ENCODE assay signal across 31 cellular contexts in the genomic region with DNA sequence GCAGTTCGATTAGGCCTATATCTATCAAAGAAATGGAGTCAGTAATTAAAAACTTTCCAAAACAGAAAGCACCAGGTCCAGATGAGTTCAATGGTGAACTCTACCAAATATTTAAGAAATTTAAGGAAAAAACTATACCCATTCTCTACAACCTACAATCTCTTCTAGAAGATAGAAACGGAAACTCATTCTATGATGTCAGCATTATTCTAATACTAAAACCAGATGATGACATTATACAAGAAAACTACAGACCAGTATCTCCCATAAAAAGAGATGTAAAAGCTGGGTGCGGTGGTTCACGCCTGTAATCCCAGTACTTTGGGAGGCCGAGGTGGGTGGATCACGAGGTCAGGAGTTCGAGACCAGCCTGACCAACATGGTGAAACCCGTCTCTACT. TPM values are rescaled to one million over a fixed set of nuclear protein-coding genes. Genes with fewer than 3 reads are reported as not detected.
DNase-seq lines count a peak whose midpoint lies in the region; ATAC-seq, FAIRE-seq and TF ChIP-seq lines count a peak whose summit lies in the region.
"Had no signal": no experiment of that assay in that cellular context is flagged by ENCODE, and none has a peak within 500 bp of the region (broad histone marks: within the 10 kb centered on the region; RNA-seq: fewer than 3 reads in every experiment).

No MANE protein-coding gene starts in this region.

- H3K4me2 ChIP-seq in HepG2 (ENCODE audit: low read depth, low read length) (no peak overlapping the region), A549 (no peak overlapping the region), K562 (ENCODE audit: insufficient read depth, low read length) (no peak overlapping the region)
- H3K4me2 ChIP-seq: BLaER1; BLaER1 treated with 17β-estradiol and CSF1 and Interleukin-3, amounts not matched to agents 10 nM and 100 nM had no signal

- H2AFZ ChIP-seq in HepG2 (ENCODE audit: low read length) (no peak overlapping the region), K562 (ENCODE audit: low read depth, low read length) (no peak overlapping the region)

- CTCF ChIA-PET in HepG2 (lab: Yijun Ruan, JAX; ENCODE audit: low intra/inter-chr PET ratio, low total read pairs): no interaction called here
- CTCF ChIA-PET in A549 (lab: Yijun Ruan, JAX): no interaction called here
- CTCF ChIA-PET in K562 (lab: Yijun Ruan, JAX; ENCODE audit: low intra/inter-chr PET ratio): interaction anchor here (0.6 kb wide), 1 partner anchor 890 kb away, joined by 3 read pairs; no protein-coding TSS in a partner anchor

- H3K9me1 ChIP-seq in K562 (ENCODE audit: control insufficient read depth, insufficient read depth, low read length): no peaks in the 10 kb centered on the region

- intact Hi-C loops in HepG2 (cut with micrococcal nuclease; ENCODE audit: unreplicated experiment): no loop called here
- intact Hi-C loops in right lobe of liver (cut with DNase I): no loop called here
- intact Hi-C loops in K562 (cut with micrococcal nuclease): no loop called here
- intact Hi-C loops in psoas muscle (cut with DNase I): no loop called here

- H3K9me3 ChIP-seq in HepG2 (ENCODE audit: low read length) (no peaks in the 10 kb centered on the region), right lobe of liver (no peaks in the 10 kb centered on the region), A549 (0 out of 3 replicates have a peak, but pooled peaks cover 4% of the 10 kb centered on the region), K562 (replicated peaks; ENCODE audit: control insufficient read depth, insufficient read depth, low read depth, low read length) (no peaks in the 10 kb centered on the region), psoas muscle (no peaks in the 10 kb centered on the region)
- H3K9me3 ChIP-seq: BE2C, Caco-2 had no signal

- H3K9ac ChIP-seq in HepG2 (ENCODE audit: insufficient read depth, low read depth, low read length) (no peak overlapping the region), K562 (ENCODE audit: insufficient read depth in 1 of 2, low read depth in 2 of 2, low read length in 2 of 2) (no peak overlapping the region)
- H3K9ac ChIP-seq: BLaER1; BLaER1 treated with 17β-estradiol and CSF1 and Interleukin-3, amounts not matched to agents 10 nM and 100 nM had no signal

- ATAC-seq in HepG2: no peak
- no peak for ATAC-seq in right lobe of liver
- no peak for ATAC-seq in A549
- ATAC-seq in K562: no peak
- ATAC-seq in psoas muscle: no peak
- ATAC-seq: CD8-positive, alpha-beta T cell had no signal

- TF ChIP-seq EP300 in HepG2 (IDR thresholded peaks at IDR 0.05; ENCODE audit: low read depth in 2 of 2, low read length in 2 of 2): no peak
- no peak for TF ChIP-seq EP300 in HepG2 (CRISPR knock-in tag; IDR thresholded peaks at IDR 0.05; ENCODE audit: borderline replicate concordance)
- no peak for TF ChIP-seq EP300 in A549 (IDR thresholded peaks at IDR 0.05)
- TF ChIP-seq EP300 in K562 (IDR thresholded peaks at IDR 0.05; ENCODE audit: low read length): no peak

- H3K27ac ChIP-seq in HepG2 (ENCODE audit: extremely low read length, insufficient read depth, low read length): no peak overlapping the region
- H3K27ac ChIP-seq in right lobe of liver: no peak overlapping the region
- H3K27ac ChIP-seq in A549: no peak overlapping the region
- H3K27ac ChIP-seq in K562 (ENCODE audit: extremely low read depth, low read depth, low read length): no peak overlapping the region
- H3K27ac ChIP-seq in psoas muscle: no peak overlapping the region
- H3K27ac ChIP-seq: 22Rv1; BLaER1; BLaER1 treated with 17β-estradiol and CSF1 and Interleukin-3, amounts not matched to agents 10 nM and 100 nM; C4-2B had no signal

- TF ChIP-seq RAD21 in HepG2 (CRISPR knock-in tag; IDR thresholded peaks at IDR 0.05): no peak
- no peak for TF ChIP-seq RAD21 in A549 (conservative IDR thresholded peaks at IDR 0.05 in 1 of 2, IDR thresholded peaks at IDR 0.05 in 1 of 2)
- no peak for TF ChIP-seq RAD21 in K562 (CRISPR knock-in tag; conservative IDR thresholded peaks at IDR 0.05 in 1 of 2, IDR thresholded peaks at IDR 0.05 in 1 of 2)

- H3K36me3 ChIP-seq in HepG2 (replicated peaks in 1 of 2; ENCODE audit: control insufficient read depth in 1 of 2, insufficient read depth in 2 of 2, low read length in 2 of 2) (peaks cover 2 to 18% of the 10 kb centered on the region in 2 experiments; a peak in 3 of 5 replicates), right lobe of liver (no peaks in the 10 kb centered on the region), K562 (ENCODE audit: control insufficient read depth, insufficient read depth, low read length) (peaks cover 39% of the 10 kb centered on the region; the same call in 2 of the 3 replicates), psoas muscle (ENCODE audit: insufficient read depth in 1 of 2, low read depth in 1 of 2) (no peaks in the 10 kb centered on the region)

- in situ Hi-C loops in HepG2 (cut with HindIII; ENCODE audit: extremely low pct_ligation_motif_present, low pct_unique_long_range_greater_than_20kb): no loop called here
- in situ Hi-C loops in K562 (cut with MboI): no loop called here

- TF ChIP-seq CTCF in HepG2 (CRISPR knock-in tag; IDR thresholded peaks at IDR 0.05): no peak
- no peak for TF ChIP-seq CTCF in right lobe of liver (IDR thresholded peaks at IDR 0.05)
- TF ChIP-seq CTCF in A549 (IDR thresholded peaks at IDR 0.05): no peak
- TF ChIP-seq CTCF in K562 (IDR thresholded peaks at IDR 0.05 in 2 of 3, conservative IDR thresholded peaks at IDR 0.05 in 1 of 3; ENCODE audit: insufficient read depth in 2 of 3, low read depth in 1 of 3, low read length in 3 of 3): no peak
- TF ChIP-seq CTCF in psoas muscle (IDR thresholded peaks at IDR 0.05): no peak

- H3K4me1 ChIP-seq in HepG2 (ENCODE audit: insufficient read depth, low read length): no peaks in the 10 kb centered on the region
- H3K4me1 ChIP-seq in right lobe of liver: peaks cover 0 to 10% (median 0%) of the 10 kb centered on the region in 4 donors
- no peaks in the 10 kb centered on the region for H3K4me1 ChIP-seq in A549
- H3K4me1 ChIP-seq in K562 (replicated peaks in 1 of 2; ENCODE audit: control insufficient read depth in 2 of 2, insufficient read depth in 2 of 2, low read length in 2 of 2): no peaks in the 10 kb centered on the region
- no peaks in the 10 kb centered on the region for H3K4me1 ChIP-seq in psoas muscle
- H3K4me1 ChIP-seq: BE2C, BLaER1, Caco-2 had no signal

- H3K27me3 ChIP-seq in HepG2 (ENCODE audit: control insufficient read depth in 1 of 2, insufficient read depth in 2 of 2, low read length in 2 of 2): no peaks in the 10 kb centered on the region; a peak in 1 of 5 replicates
- no peaks in the 10 kb centered on the region for H3K27me3 ChIP-seq in right lobe of liver
- H3K27me3 ChIP-seq in K562 (ENCODE audit: control insufficient read depth in 2 of 2, insufficient read depth in 2 of 2, low read length in 2 of 2): no peaks in the 10 kb centered on the region
- H3K27me3 ChIP-seq in psoas muscle (ENCODE audit: insufficient read depth in 3 of 3, low read length in 2 of 3): no peaks in the 10 kb centered on the region
- H3K27me3 ChIP-seq: BE2C; BLaER1; BLaER1 treated with 17β-estradiol and CSF1 and Interleukin-3, amounts not matched to agents 10 nM and 100 nM had no signal

- FAIRE-seq in HepG2 (lab: Jason Lieb, UNC) (no peak), A549 (lab: Jason Lieb, UNC) (no peak), K562 (lab: Jason Lieb, UNC) (no peak)
- FAIRE-seq: D721Med had no signal

- POLR2A ChIA-PET in HepG2 (lab: Yijun Ruan, JAX) (no interaction called here), A549 (lab: Yijun Ruan, JAX) (no interaction called here), K562 (lab: Yijun Ruan, JAX) (no interaction called here)

- BruUV-seq in HepG2 (replicated peaks; lab: Mats Ljungman, UMichigan) (no TSS peak), K562 (replicated peaks; lab: Mats Ljungman, UMichigan) (no TSS peak)

- 94% methylated on average over 8 of the region's 8 CpGs for WGBS in HepG2 (ENCODE audit: low lambda C conversion rate)
- WGBS in right lobe of liver (ENCODE audit: insufficient coverage, low coverage, low lambda C conversion rate, missing lambda C conversion rate): 94% methylated on average over 8 of the region's 8 CpGs
- 88% methylated on average over 8 of the region's 8 CpGs for WGBS in A549 (ENCODE audit: missing lambda C conversion rate)
- WGBS in K562 (ENCODE audit: insufficient coverage, low coverage, missing lambda C conversion rate): 79% methylated on average over 7 of the region's 8 CpGs
- WGBS in psoas muscle, 3 donors: 91 to 98% (median 93%) methylated on average over 8 of the region's 8 CpGs

- DNase-seq in HepG2 (ENCODE audit: low spot score) (no peak), right lobe of liver (no peak), A549 (ENCODE audit: low read depth in 1 of 2, low spot score in 1 of 2) (no peak), K562 (ENCODE audit: extremely low read depth in 1 of 4, low spot score in 3 of 4) (no peak), psoas muscle (no peak), cortex of kidney (lab: John Stamatoyannopoulos, UW) (no peak)
- DNase-seq: 8988T; ACHN; AML-193; BE2C; C1 segment of cervical spinal cord; Caco-2; Calu3; CD4-positive, alpha-beta memory T cell; CD4-positive, alpha-beta T cell; CD4-positive, CD25-positive, alpha-beta regulatory T cell; CD8-positive, alpha-beta memory T cell; CD8-positive, alpha-beta T cell; COR-L47; DMS 273 treated with DMSO at 0.1 percent for 48 hours; DMS153; DMS53; DMS79; DMS79 treated with DMSO at 0.1 percent for 48 hours; DND-41; EL had no signal

- H3K79me2 ChIP-seq in HepG2 (ENCODE audit: insufficient read depth, low read length) (no peaks in the 10 kb centered on the region), K562 (ENCODE audit: control insufficient read depth, insufficient read depth, low read length) (no peaks in the 10 kb centered on the region)

- no peaks in the 10 kb centered on the region for H4K20me1 ChIP-seq in HepG2 (ENCODE audit: insufficient read depth, low read length)
- H4K20me1 ChIP-seq in K562 (replicated peaks; ENCODE audit: control insufficient read depth, insufficient read depth, low read length): no peaks in the 10 kb centered on the region
- H4K20me1 ChIP-seq: BLaER1; BLaER1 treated with 17β-estradiol and CSF1 and Interleukin-3, amounts not matched to agents 10 nM and 100 nM had no signal

- H3K4me3 ChIP-seq in HepG2 (replicated peaks in 1 of 3; ENCODE audit: insufficient read depth in 1 of 3, low read depth in 2 of 3, low read length in 3 of 3) (no peak overlapping the region), right lobe of liver (no peak overlapping the region), A549 (no peak overlapping the region), K562 (no peak overlapping the region), psoas muscle (no peak overlapping the region)
- H3K4me3 ChIP-seq: BLaER1; BLaER1 treated with 17β-estradiol and CSF1 and Interleukin-3, amounts not matched to agents 10 nM and 100 nM had no signal

- TF ChIP-seq POLR2A in HepG2 (IDR thresholded peaks at IDR 0.05; ENCODE audit: insufficient read depth in 1 of 2, low read depth in 2 of 2, low read length in 2 of 2) (no peak), right lobe of liver (IDR thresholded peaks at IDR 0.05) (no peak), A549 (IDR thresholded peaks at IDR 0.05; ENCODE audit: low read length) (no peak), K562 (conservative IDR thresholded peaks at IDR 0.05) (no peak)

RNA-seq across cellular contexts. Expression of a gene that starts 29.5 kb away (rescaled TPM):
- total RNA-seq in HepG2 (2016; rRNA removed; fragmentation: Illumina TruSeq; extraction: Trizol): 46.2 and 61.0 TPM in 2 replicates
- total RNA-seq in HepG2 (2016; cell fraction: cytosol; rRNA removed; fragmentation: Illumina TruSeq; extraction: Trizol; ENCODE audit: low read depth): 5.9 and 7.4 TPM in 2 replicates
- 43.7 and 65.1 TPM in 2 replicates for total RNA-seq in HepG2 (2016; cell fraction: insoluble cytoplasmic fraction; rRNA removed; fragmentation: Illumina TruSeq; extraction: Trizol)
- total RNA-seq in HepG2 (2016; cell fraction: membrane; rRNA removed; fragmentation: Illumina TruSeq; extraction: Trizol): 9.9 and 10.2 TPM in 2 replicates
- total RNA-seq in HepG2 (2016; cell fraction: nucleus; rRNA removed; fragmentation: Illumina TruSeq; extraction: Trizol): 25.2 and 26.4 TPM in 2 replicates
- polyA plus RNA-seq in HepG2 (2011; rRNA removed): 29.1 and 34.8 TPM in 2 replicates
- 13.8 and 17.3 TPM in 2 replicates for polyA plus RNA-seq in HepG2 (2011; cell fraction: cytosol; rRNA removed)
- 27.4 and 37.3 TPM in 2 replicates for polyA plus RNA-seq in HepG2 (2011; cell fraction: nucleus; rRNA removed)
- polyA plus RNA-seq in HepG2 (2012): 18.9 and 28.5 TPM in 2 replicates
- polyA plus RNA-seq in HepG2 (2016; cell fraction: cytosol; fragmentation: Illumina TruSeq; extraction: Trizol; ENCODE audit: low read depth): 4.4 and 4.7 TPM in 2 replicates
- polyA plus RNA-seq in HepG2 (2016; cell fraction: insoluble cytoplasmic fraction; fragmentation: Illumina TruSeq; extraction: Trizol; ENCODE audit: low read depth): 55.9 and 59.9 TPM in 2 replicates
- polyA plus RNA-seq in HepG2 (2016; cell fraction: membrane; fragmentation: Illumina TruSeq; extraction: Trizol; ENCODE audit: low read depth): 6.3 and 6.9 TPM in 2 replicates
- polyA plus RNA-seq in HepG2 (2016; cell fraction: nucleus; fragmentation: Illumina TruSeq; extraction: Trizol; ENCODE audit: insufficient read depth, low read depth): 36.7 and 40.0 TPM in 2 replicates
- polyA minus RNA-seq in HepG2 (2011; rRNA and poly(A)+ RNA removed; ENCODE audit: low replicate concordance): 4.5 and 6.4 TPM in 2 replicates
- polyA minus RNA-seq in HepG2 (2011; cell fraction: cytosol; rRNA and poly(A)+ RNA removed): 3.3 and 9.4 TPM in 2 replicates
- polyA minus RNA-seq in HepG2 (2011; cell fraction: nucleus; rRNA and poly(A)+ RNA removed): 19.2 and 27.6 TPM in 2 replicates
- total RNA-seq in right lobe of liver: 10 to 100 TPM; 32.3 to 70.6 (median 47.2) TPM
- polyA plus RNA-seq in A549 (2011; rRNA removed): 28.2 and 30.4 TPM in 2 replicates
- 6.5 and 6.8 TPM in 2 replicates for polyA plus RNA-seq in A549 (2012; cell fraction: cytosol; rRNA removed)
- polyA plus RNA-seq in A549 (2012; cell fraction: nucleus; rRNA removed): 3.9 and 6.0 TPM in 2 replicates
- 14.0 to 17.0 TPM (median 15.7 TPM) in 3 replicates for polyA plus RNA-seq in A549 (2017; fragmentation: RNase III; extraction: RNeasy Plus Mini Kit Qiagen cat#74134 plus additional on column Dnase treatment)
- polyA minus RNA-seq in A549 (2011; rRNA and poly(A)+ RNA removed): 6.8 and 7.4 TPM in 2 replicates
- total RNA-seq in K562 (2011; cell fraction: chromatin; rRNA removed; ENCODE audit: low replicate concordance): 3.0 and 5.2 TPM in 2 replicates
- total RNA-seq in K562 (2011; cell fraction: nucleolus; rRNA removed): 3.0 and 3.7 TPM in 2 replicates
- 2.3 and 3.1 TPM in 2 replicates for total RNA-seq in K562 (2011; cell fraction: nucleoplasm; rRNA removed)
- 5.1 and 8.0 TPM in 2 replicates for total RNA-seq in K562 (2014; rRNA removed)
- total RNA-seq in K562 (2014; rRNA removed; fragmentation: Illumina TruSeq; extraction: Trizol): 10.0 and 12.8 TPM in 2 replicates
- total RNA-seq in K562 (2015; rRNA removed; fragmentation: Illumina TruSeq; extraction: Trizol): 9.1 and 10.0 TPM in 2 replicates
- total RNA-seq in K562 (2021): 4.9 and 6.0 TPM in 2 replicates
- polyA plus RNA-seq in K562 (2011; rRNA removed): 16.3 and 17.9 TPM in 2 replicates
- polyA plus RNA-seq in K562 (2011; cell fraction: cytosol; rRNA removed): 5.4 and 7.5 TPM in 2 replicates
- 7.8 and 13.9 TPM in 2 replicates for polyA plus RNA-seq in K562 (2011; cell fraction: nucleus; rRNA removed)
- 8.1 TPM in 2 replicates for polyA plus RNA-seq in K562 (2012)
- 7.3 and 7.8 TPM in 2 replicates for polyA plus RNA-seq in K562 (2014; fragmentation: Illumina TruSeq; extraction: Trizol)
- 10 to 100 TPM in 1 of 2 experiments, 1 to 10 TPM in 1; 9.9 to 10.7 TPM for polyA plus RNA-seq in K562 (2014; fragmentation: Nextera tagmentation; extraction: Ambion mirVana)
- 8.9 and 10.8 TPM in 2 replicates for polyA plus RNA-seq in K562 (2014; rRNA removed)
- polyA minus RNA-seq in K562 (2011; rRNA and poly(A)+ RNA removed): 8.0 and 8.1 TPM in 2 replicates
- polyA minus RNA-seq in K562 (2011; cell fraction: cytosol; rRNA and poly(A)+ RNA removed): 2.3 and 2.8 TPM in 2 replicates
- 3.4 and 4.8 TPM in 2 replicates for polyA minus RNA-seq in K562 (2011; cell fraction: nucleus; rRNA and poly(A)+ RNA removed)
- 10 to 100 TPM; 11.6 to 16.5 (median 14.3) TPM for total RNA-seq in psoas muscle
- polyA plus RNA-seq in psoas muscle: 10 to 100 TPM; 11.2 to 18.1 (median 17.4) TPM

RNA-seq across cellular contexts. Expression of a gene that starts 52.6 kb away (rescaled TPM):
- total RNA-seq in HepG2 (2016; rRNA removed; fragmentation: Illumina TruSeq; extraction: Trizol) (38.5 and 38.9 TPM in 2 replicates), right lobe of liver (10 to 100 TPM; 27.9 to 49.1 (median 40.2) TPM), K562 (2014; rRNA removed) (11.4 and 13.5 TPM in 2 replicates), K562 (2014; rRNA removed; fragmentation: Illumina TruSeq; extraction: Trizol) (13.4 and 14.0 TPM in 2 replicates), K562 (2015; rRNA removed; fragmentation: Illumina TruSeq; extraction: Trizol) (11.3 and 11.4 TPM in 2 replicates), K562 (2021) (14.6 and 15.0 TPM in 2 replicates), psoas muscle (1 to 10 TPM; 2.7 to 8.6 (median 5.5) TPM)
- total RNA-seq in HepG2 (2016; cell fraction: cytosol; rRNA removed; fragmentation: Illumina TruSeq; extraction: Trizol; ENCODE audit: low read depth): 24.3 and 28.5 TPM in 2 replicates
- 35.0 and 37.7 TPM in 2 replicates for total RNA-seq in HepG2 (2016; cell fraction: insoluble cytoplasmic fraction; rRNA removed; fragmentation: Illumina TruSeq; extraction: Trizol)
- 43.9 and 47.9 TPM in 2 replicates for total RNA-seq in HepG2 (2016; cell fraction: membrane; rRNA removed; fragmentation: Illumina TruSeq; extraction: Trizol)
- 39.6 and 40.9 TPM in 2 replicates for total RNA-seq in HepG2 (2016; cell fraction: nucleus; rRNA removed; fragmentation: Illumina TruSeq; extraction: Trizol)
- polyA plus RNA-seq in HepG2 (2011; rRNA removed) (22.3 and 23.5 TPM in 2 replicates), A549 (2011; rRNA removed) (7.9 and 9.2 TPM in 2 replicates), A549 (2017; fragmentation: RNase III; extraction: RNeasy Plus Mini Kit Qiagen cat#74134 plus additional on column Dnase treatment) (6.6 to 7.3 TPM (median 6.6 TPM) in 3 replicates), K562 (2011; rRNA removed) (7.6 and 10.2 TPM in 2 replicates), K562 (2014; fragmentation: Illumina TruSeq; extraction: Trizol) (13.3 TPM in 2 replicates), K562 (2014; fragmentation: Nextera tagmentation; extraction: Ambion mirVana) (1 to 10 TPM; 6.6 to 8.3 TPM), K562 (2014; rRNA removed) (10.5 and 13.5 TPM in 2 replicates), psoas muscle (1 to 10 TPM; 3.4 to 6.0 (median 4.2) TPM)
- polyA plus RNA-seq in HepG2 (2011; cell fraction: cytosol; rRNA removed): 13.2 and 23.4 TPM in 2 replicates
- polyA plus RNA-seq in HepG2 (2011; cell fraction: nucleus; rRNA removed): 21.4 and 26.7 TPM in 2 replicates
- 36.0 and 40.1 TPM in 2 replicates for polyA plus RNA-seq in HepG2 (2012)
- polyA plus RNA-seq in HepG2 (2016; cell fraction: cytosol; fragmentation: Illumina TruSeq; extraction: Trizol; ENCODE audit: low read depth): 30.2 and 35.0 TPM in 2 replicates
- polyA plus RNA-seq in HepG2 (2016; cell fraction: insoluble cytoplasmic fraction; fragmentation: Illumina TruSeq; extraction: Trizol; ENCODE audit: low read depth): 41.3 and 46.7 TPM in 2 replicates
- 38.9 and 43.7 TPM in 2 replicates for polyA plus RNA-seq in HepG2 (2016; cell fraction: membrane; fragmentation: Illumina TruSeq; extraction: Trizol; ENCODE audit: low read depth)
- polyA plus RNA-seq in HepG2 (2016; cell fraction: nucleus; fragmentation: Illumina TruSeq; extraction: Trizol; ENCODE audit: insufficient read depth, low read depth): 31.1 and 35.8 TPM in 2 replicates
- polyA minus RNA-seq in HepG2 (2011; rRNA and poly(A)+ RNA removed; ENCODE audit: low replicate concordance): 9.2 and 46.5 TPM in 2 replicates
- 13.6 and 19.6 TPM in 2 replicates for polyA minus RNA-seq in HepG2 (2011; cell fraction: cytosol; rRNA and poly(A)+ RNA removed)
- 93.9 and 106 TPM in 2 replicates for polyA minus RNA-seq in HepG2 (2011; cell fraction: nucleus; rRNA and poly(A)+ RNA removed)
- polyA plus RNA-seq in A549 (2012; cell fraction: cytosol; rRNA removed): 2.9 and 3.8 TPM in 2 replicates
- polyA plus RNA-seq in A549 (2012; cell fraction: nucleus; rRNA removed): 2.1 and 3.0 TPM in 2 replicates
- 6.0 and 6.7 TPM in 2 replicates for polyA minus RNA-seq in A549 (2011; rRNA and poly(A)+ RNA removed)
- total RNA-seq in K562 (2011; cell fraction: chromatin; rRNA removed; ENCODE audit: low replicate concordance): 9.8 and 17.5 TPM in 2 replicates
- 7.9 and 8.5 TPM in 2 replicates for total RNA-seq in K562 (2011; cell fraction: nucleolus; rRNA removed)
- 10.6 and 18.2 TPM in 2 replicates for total RNA-seq in K562 (2011; cell fraction: nucleoplasm; rRNA removed)
- polyA plus RNA-seq in K562 (2011; cell fraction: cytosol; rRNA removed): 5.2 and 6.0 TPM in 2 replicates
- 8.2 and 8.7 TPM in 2 replicates for polyA plus RNA-seq in K562 (2011; cell fraction: nucleus; rRNA removed)
- 8.5 and 10.6 TPM in 2 replicates for polyA plus RNA-seq in K562 (2012)
- 16.3 and 17.4 TPM in 2 replicates for polyA minus RNA-seq in K562 (2011; rRNA and poly(A)+ RNA removed)
- polyA minus RNA-seq in K562 (2011; cell fraction: cytosol; rRNA and poly(A)+ RNA removed): 4.3 and 8.2 TPM in 2 replicates
- 11.0 and 14.1 TPM in 2 replicates for polyA minus RNA-seq in K562 (2011; cell fraction: nucleus; rRNA and poly(A)+ RNA removed)
